ENCODE assay signal across 8 cellular contexts in genomic region chr2:215619022-215619958, GRCh38.
DNase-seq lines count a peak whose midpoint lies in the region; ATAC-seq and TF ChIP-seq lines count a peak whose summit lies in the region.

No MANE protein-coding gene starts in this region.

- TF ChIP-seq POLR2A in gastroesophageal sphincter (IDR thresholded peaks at IDR 0.05): no peak

- H3K4me3 Mint-ChIP-seq in activated naive CD4-positive, alpha-beta T cell treated with anti-CD3 and anti-CD28 coated beads, Interleukin-2, amount 50 U/mL, for 24 hours: peak overlapping the region; percentile 9

- no peaks in the 10 kb centered on the region for H3K9me3 Mint-ChIP-seq in activated naive CD4-positive, alpha-beta T cell treated with anti-CD3 and anti-CD28 coated beads, Interleukin-2, amount 50 U/mL, for 24 hours

- H3K36me3 Mint-ChIP-seq in activated naive CD4-positive, alpha-beta T cell treated with anti-CD3 and anti-CD28 coated beads, Interleukin-2, amount 50 U/mL, for 24 hours: no peaks in the 10 kb centered on the region

- H3K27me3 Mint-ChIP-seq in activated naive CD4-positive, alpha-beta T cell treated with anti-CD3 and anti-CD28 coated beads, Interleukin-2, amount 50 U/mL, for 24 hours: peaks cover 3% of the 10 kb centered on the region

- no peak overlapping the region for H3K4me3 ChIP-seq in choroid plexus epithelial cell (ENCODE audit: low read depth, low read length)
- peak overlapping the region in 1 of 2 donors; percentile 7 for H3K4me3 ChIP-seq in gastroesophageal sphincter

- peaks cover 5% of the 10 kb centered on the region for H3K4me1 Mint-ChIP-seq in activated naive CD4-positive, alpha-beta T cell treated with anti-CD3 and anti-CD28 coated beads, Interleukin-2, amount 50 U/mL, for 24 hours

- no peaks in the 10 kb centered on the region for H3K36me3 ChIP-seq in gastroesophageal sphincter

- ATAC-seq in sciatic nerve (peak; percentile 47), HG03039 (IDR thresholded peaks at IDR 0.05; ENCODE audit: unreplicated experiment) (no peak), gastroesophageal sphincter (no peak)

- no peaks in the 10 kb centered on the region for H3K9me3 ChIP-seq in gastroesophageal sphincter

- intact Hi-C loops in sciatic nerve (cut with DNase I): no loop called here

- H3K27ac ChIP-seq in gastroesophageal sphincter: peak overlapping the region in 2 of 4 donors; percentile 48 to 55

- TF ChIP-seq EP300 in gastroesophageal sphincter (IDR thresholded peaks at IDR 0.05): no peak

- 25 to 33% methylated on average over 7 to 14 of the region's 14 CpGs for WGBS in gastroesophageal sphincter (ENCODE audit: low coverage in 1 of 2), 2 donors

- TF ChIP-seq CTCF in choroid plexus epithelial cell (conservative IDR thresholded peaks at IDR 0.05; ENCODE audit: low read depth, low read length) (no peak), gastroesophageal sphincter (IDR thresholded peaks at IDR 0.05) (no peak)

- DNase-seq in activated naive CD4-positive, alpha-beta T cell (lab: John Stamatoyannopoulos, UW): no peak
- DNase-seq in NCI-H524 (lab: John Stamatoyannopoulos, UW) (peak; percentile 38 to 73), choroid plexus epithelial cell (ENCODE audit: low read depth) (peak; percentile 92), sciatic nerve (ENCODE audit: low spot score) (no peak), ureter (ENCODE audit: low spot score) (no peak)

- H3K27me3 ChIP-seq in gastroesophageal sphincter: no peaks in the 10 kb centered on the region

- no peak overlapping the region for H3K27ac Mint-ChIP-seq in activated naive CD4-positive, alpha-beta T cell treated with anti-CD3 and anti-CD28 coated beads, Interleukin-2, amount 50 U/mL, for 24 hours

- H3K4me1 ChIP-seq in gastroesophageal sphincter: peaks cover 0 to 38% (median 0%) of the 10 kb centered on the region in 3 donors

Comparison
In these comparisons a context has a peak if more than half of its experiments do, and no peak if none do; other contexts are left out.
1. DNase-seq: peak in NCI-H524 (2 of 2) and choroid plexus epithelial cell (single experiment); none in activated naive CD4-positive, alpha-beta T cell (0 of 4), sciatic nerve (single experiment) and ureter (single experiment).